ENCODE assay signal across 8 cellular contexts in genomic region chr11:23112987-23113886, GRCh38.
DNase-seq lines count a peak whose midpoint lies in the region; ATAC-seq and TF ChIP-seq lines count a peak whose summit lies in the region.

No MANE protein-coding gene starts in this region.

- H3K79me1 ChIP-seq in trophoblast cell (ENCODE audit: low read length) = no peaks in the 10 kb centered on the region

- WGBS in trophoblast cell (ENCODE audit: extremely low coverage, insufficient coverage, insufficient read length) = no CpG with 5 or more reads among the region's 10 CpGs

- H3K18ac ChIP-seq in trophoblast cell (ENCODE audit: low read length) = no peak overlapping the region

- peak; percentile 30 for DNase-seq in ELF-1 (ENCODE audit: low read depth, low spot score)
- DNase-seq in LoVo (ENCODE audit: low spot score) = peak; percentile 55
- DNase-seq in SHP77 treated with DMSO at 0.1 percent for 48 hours (lab: John Stamatoyannopoulos, UW) = peak; percentile 5
- peak; percentile 48 for DNase-seq in fibroblast of mammary gland (ENCODE audit: low read depth)
- peak; percentile 6 to 62 for DNase-seq in trophoblast cell
- DNase-seq in T-helper 9 cell = no peak
- DNase-seq in NCI-H446 treated with DMSO at 0.1 percent for 48 hours (lab: John Stamatoyannopoulos, UW) = no peak

- no peak overlapping the region for H3K23ac ChIP-seq in trophoblast cell (ENCODE audit: low read length)

- no peaks in the 10 kb centered on the region for H3K27me3 ChIP-seq in trophoblast cell (ENCODE audit: insufficient read depth, low read length)

- H3K4ac ChIP-seq in trophoblast cell (ENCODE audit: low read depth, low read length) = no peak overlapping the region

- H2BK5ac ChIP-seq in trophoblast cell (ENCODE audit: low read depth, low read length, poor library complexity) = no peak overlapping the region

- peak overlapping the region; percentile 28 for H3K9ac ChIP-seq in trophoblast cell (ENCODE audit: low read length)

- no peak overlapping the region for H2BK12ac ChIP-seq in trophoblast cell (ENCODE audit: low read length)

- peak overlapping the region; percentile 13 for H2AFZ ChIP-seq in trophoblast cell (ENCODE audit: insufficient read depth, low read length, poor library complexity)

- H3K79me2 ChIP-seq in trophoblast cell (ENCODE audit: control insufficient read depth, insufficient read depth, low read length, poor library complexity) = no peaks in the 10 kb centered on the region

- H3K9me3 ChIP-seq in trophoblast cell (ENCODE audit: insufficient read depth, low read depth, low read length) = no peaks in the 10 kb centered on the region

- H3K36me3 ChIP-seq in trophoblast cell (ENCODE audit: control insufficient read depth in 1 of 2, insufficient read depth in 2 of 2, low read length in 2 of 2) = no peaks in the 10 kb centered on the region

- no peaks in the 10 kb centered on the region for H3K4me1 ChIP-seq in trophoblast cell (ENCODE audit: control insufficient read depth in 1 of 2, insufficient read depth in 2 of 2, low read length in 2 of 2)

- H3K4me3 ChIP-seq in fibroblast of mammary gland (ENCODE audit: control insufficient read depth, low read depth, low read length) (no peak overlapping the region), trophoblast cell (ENCODE audit: low read depth, low read length) (no peak overlapping the region)

- no peak overlapping the region for H3K4me2 ChIP-seq in trophoblast cell (ENCODE audit: low read length)

- H2BK120ac ChIP-seq in trophoblast cell (ENCODE audit: insufficient read depth, low read length, poor library complexity) = no peak overlapping the region

- peak; percentile 70 for ATAC-seq in GM21515 (IDR thresholded peaks at IDR 0.05; ENCODE audit: unreplicated experiment)

- H2AK5ac ChIP-seq in trophoblast cell (ENCODE audit: low read length) = no peak overlapping the region

- H4K12ac ChIP-seq in trophoblast cell (ENCODE audit: low read depth, low read length) = no peak overlapping the region

- H4K8ac ChIP-seq in trophoblast cell (ENCODE audit: low read depth, low read length) = no peak overlapping the region

- H3K14ac ChIP-seq in trophoblast cell (ENCODE audit: low read length) = no peak overlapping the region

- peak; percentile 57 for TF ChIP-seq CTCF in fibroblast of mammary gland (conservative IDR thresholded peaks at IDR 0.05; ENCODE audit: control insufficient read depth, insufficient read depth, low read depth, low read length)

- no peak overlapping the region for H3K27ac ChIP-seq in trophoblast cell (ENCODE audit: low read depth, low read length)

- no peak overlapping the region for H4K91ac ChIP-seq in trophoblast cell (ENCODE audit: low read depth, low read length)

Comparison
In these comparisons a context has a peak if more than half of its experiments do, and no peak if none do; other contexts are left out.
1. DNase-seq: peak in ELF-1 (single experiment), LoVo (single experiment), SHP77 treated with DMSO at 0.1 percent for 48 hours (single experiment), fibroblast of mammary gland (single experiment) and trophoblast cell (2 of 2); none in T-helper 9 cell (single experiment) and NCI-H446 treated with DMSO at 0.1 percent for 48 hours (single experiment).